Comparison of ENCODE assay signal across 17 cellular contexts in the genomic region with DNA sequence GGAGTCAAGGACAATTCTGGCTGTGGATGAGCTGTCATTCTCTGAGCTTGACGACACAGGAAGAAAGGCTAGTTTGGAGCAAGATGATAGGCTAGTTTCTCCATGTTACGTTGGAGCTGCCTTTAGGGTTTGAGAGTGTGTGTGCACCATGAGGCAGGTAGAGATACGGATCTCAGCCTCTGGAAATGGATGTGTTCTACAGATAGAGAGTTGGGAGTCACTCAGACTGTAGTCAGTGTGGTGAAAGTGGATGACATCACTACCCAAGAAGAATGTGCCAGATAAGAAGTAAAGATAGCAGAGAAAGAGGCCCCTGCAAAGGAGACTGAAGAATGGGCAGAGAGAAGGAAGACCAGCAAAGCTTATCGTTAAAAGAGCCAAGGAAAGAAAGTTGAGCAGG. TPM values are rescaled to one million over a fixed set of nuclear protein-coding genes. Genes with fewer than 3 reads are reported as not detected.
"Had no signal": no experiment of that assay in that cellular context is flagged by ENCODE, and none has a peak within 500 bp of the region (broad histone marks: within the 10 kb centered on the region; RNA-seq: fewer than 3 reads in every experiment).

No MANE protein-coding gene starts in this region.

- H3K9ac ChIP-seq: neural progenitor cell had no signal

- DNase-seq: activated CD4-positive, alpha-beta T cell treated with anti-CD3 and anti-CD28 coated beads for 1 hour; activated CD4-positive, alpha-beta T cell treated with anti-CD3 and anti-CD28 coated beads, Interleukin-2, amount 50 U/mL, for 48 hours; activated gamma-delta T cell treated with Interleukin-2 at 50 U/mL for 16 hours; activated T-cell treated with anti-CD3 and anti-CD28 coated beads, Interleukin-2, amount 50 U/mL, for 4 hours; caudate nucleus; heart left ventricle; midbrain; retina; T-helper 9 cell; thyroid gland had no signal

- H3K4me1 ChIP-seq: ascending aorta, colonic mucosa, heart left ventricle, neural progenitor cell, thyroid gland, vagina had no signal

- FAIRE-seq: pancreas had no signal

- H3K4me2 ChIP-seq: neural progenitor cell had no signal

- H3K9me3 ChIP-seq: ascending aorta, colonic mucosa, pancreas, thyroid gland, vagina had no signal

- H3K4me3 ChIP-seq: ascending aorta, colonic mucosa, heart left ventricle, neural progenitor cell, pancreas, thyroid gland, vagina had no signal

- ATAC-seq: activated T-cell treated with anti-CD3 and anti-CD28 coated beads, Interleukin-2, amount 50 U/mL, for 4 hours; heart left ventricle; stimulated activated effector memory CD8-positive, alpha-beta T cell treated with anti-CD3 and anti-CD28 coated beads, Interleukin-12 subunit alpha, Interleukin-12 subunit beta, amount 100 ng/mL, for 72 hours had no signal

- H3K27ac ChIP-seq: ascending aorta, colonic mucosa, heart left ventricle, neural progenitor cell, pancreas, thyroid gland, vagina had no signal

- H3K36me3 ChIP-seq: ascending aorta, colonic mucosa, heart left ventricle, neural progenitor cell, pancreas, thyroid gland, vagina had no signal

- H3K27me3 ChIP-seq: ascending aorta, colonic mucosa, neural progenitor cell, pancreas, thyroid gland, vagina had no signal

RNA-seq across cellular contexts. Expression of a gene that starts 42.4 kb away (rescaled TPM):
- total RNA-seq: activated T-cell treated with anti-CD3 and anti-CD28 coated beads, Interleukin-2, amount 50 U/mL, for 4 hours; ascending aorta; colonic mucosa; heart left ventricle; liver had no signal
- polyA plus RNA-seq: heart left ventricle, liver, pancreas had no signal
